Comparison of ENCODE assay signal across 30 cellular contexts in the genomic region with DNA sequence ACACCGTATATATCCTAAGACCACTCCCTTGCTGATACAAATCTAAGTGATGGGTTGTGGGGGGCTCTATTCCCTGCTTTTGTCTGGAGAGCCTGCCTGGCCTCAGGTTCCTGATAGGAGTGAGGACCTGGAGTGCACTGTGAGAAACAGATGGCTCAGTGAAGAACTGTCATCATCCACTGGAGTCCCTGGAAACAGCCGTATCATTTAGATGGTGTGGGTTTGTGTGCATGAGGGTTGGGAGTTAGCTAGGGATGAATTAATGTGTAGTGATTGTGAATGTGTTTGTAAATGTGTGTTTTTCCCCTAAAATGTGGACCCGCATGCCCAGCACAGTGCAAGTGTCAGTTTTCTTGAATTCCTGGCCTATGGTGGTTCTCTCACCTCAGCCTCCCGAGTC.
"Had no signal": no experiment of that assay in that cellular context is flagged by ENCODE, and none has a peak within 500 bp of the region (broad histone marks: within the 10 kb centered on the region; RNA-seq: fewer than 3 reads in every experiment).

No MANE protein-coding gene starts in this region.

- ATAC-seq: activated CD8-positive, alpha-beta T cell treated with anti-CD3 and anti-CD28 coated beads for 36 hours; activated naive CD4-positive, alpha-beta T cell treated with anti-CD3 and anti-CD28 coated beads, Interleukin-2, amount 50 U/mL, for 72 hours; activated T-cell treated with anti-CD3 and anti-CD28 coated beads, Interleukin-2, amount 50 U/mL, for 4 hours; activated T-cell treated with anti-CD3 and anti-CD28 coated beads, Interleukin-2, amount 50 U/mL, for 72 hours; activated T-helper 17 cell treated with anti-CD3 and anti-CD28 coated beads, Interleukin-2, amount 50 U/mL, for 72 hours; body of pancreas had no signal

- DNase-seq: activated B cell treated with CpG ODN at 0.5 μM for 24 hours; activated CD4-positive, alpha-beta memory T cell treated with anti-CD3 and anti-CD28 coated beads for 36 hours; activated CD4-positive, alpha-beta T cell treated with anti-CD3 and anti-CD28 coated beads for 4 hours; activated CD4-positive, alpha-beta T cell treated with anti-CD3 and anti-CD28 coated beads, Interleukin-2, amount 10 ng/mL, durations not matched to agents 24 days and 14 days; activated CD4-positive, alpha-beta T cell treated with anti-CD3 and anti-CD28 coated beads, Interleukin-2, amount 50 U/mL, for 1 hour; activated CD4-positive, alpha-beta T cell treated with anti-CD3 and anti-CD28 coated beads, Interleukin-2, amount 50 U/mL, for 4 hours; activated CD4-positive, CD25-positive, alpha-beta regulatory T cell treated with anti-CD3 and anti-CD28 coated beads, Interleukin-2, amount 50 U/mL, for 72 hours; activated CD8-positive, alpha-beta memory T cell treated with anti-CD3 and anti-CD28 coated beads, Interleukin-2, amount 50 U/mL, for 4 hours; activated CD8-positive, alpha-beta T cell treated with anti-CD3 and anti-CD28 coated beads for 36 hours; activated effector memory CD4-positive, alpha-beta T cell treated with anti-CD3 and anti-CD28 coated beads, Interleukin-2, amount 50 U/mL, for 16 hours; activated gamma-delta T cell treated with Interleukin-2 at 50 U/mL for 16 hours; activated naive CD4-positive, alpha-beta T cell; activated naive CD4-positive, alpha-beta T cell treated with anti-CD3 and anti-CD28 coated beads for 36 hours; activated naive CD4-positive, alpha-beta T cell treated with anti-CD3 and anti-CD28 coated beads, Interleukin-2, amount 50 U/mL, for 16 hours; activated naive CD8-positive, alpha-beta T cell treated with anti-CD3 and anti-CD28 coated beads for 36 hours; activated T-cell treated with anti-CD3 and anti-CD28 coated beads for 4 hours; activated T-cell treated with anti-CD3 and anti-CD28 coated beads, Interleukin-2, amount 50 U/mL, for 1 hour; activated T-cell treated with anti-CD3 and anti-CD28 coated beads, Interleukin-2, amount 50 U/mL, for 4 hours; activated T-cell treated with anti-CD3 and anti-CD28 coated beads, Interleukin-2, amount 50 U/mL, for 72 hours; adrenal gland; amniotic stem cell; aorta; body of pancreas; brain microvascular endothelial cell; central memory CD4-positive, alpha-beta T cell; T-helper 1 cell; T-helper 2 cell; T-helper 9 cell had no signal
